In genomic region chr5:97047076-97047475, GRCh38 we compare ENCODE assay signal across 25 cellular contexts.
"Had no signal": no experiment of that assay in that cellular context is flagged by ENCODE, and none has a peak within 500 bp of the region (broad histone marks: within the 10 kb centered on the region; RNA-seq: fewer than 3 reads in every experiment).

No MANE protein-coding gene starts in this region.

- H3K27me3 Mint-ChIP-seq: activated CD4-positive, alpha-beta T cell treated with anti-CD3 and anti-CD28 coated beads for 36 hours; central memory CD8-positive, alpha-beta T cell had no signal

- H3K27ac Mint-ChIP-seq: activated CD4-positive, alpha-beta memory T cell treated with anti-CD3 and anti-CD28 coated beads for 36 hours; activated CD4-positive, alpha-beta T cell treated with anti-CD3 and anti-CD28 coated beads for 36 hours; activated CD4-positive, alpha-beta T cell treated with anti-CD3 and anti-CD28 coated beads, Interleukin-2, amount 10 ng/mL, durations not matched to agents 24 days and 14 days; activated CD8-positive, alpha-beta memory T cell treated with anti-CD3 and anti-CD28 coated beads, Interleukin-2, amount 10 ng/mL, durations not matched to agents 7 days and 5 days; activated CD8-positive, alpha-beta T cell treated with anti-CD3 and anti-CD28 coated beads, Interleukin-2, amount 10 ng/mL, durations not matched to agents 7 days and 5 days; activated naive CD8-positive, alpha-beta T cell; activated T-helper 1 cell treated with anti-CD3 and anti-CD28 coated beads, Interleukin-12 subunit alpha, Interleukin-12 subunit beta, Interleukin-2, Interleukin-4 antibody, amounts not matched to agents 30 ng/mL and 10 ng/mL and 1 ng/mL, durations not matched to agents 14 hours and 24 hours and 36 hours; activated T-helper 2 cell treated with anti-CD3 and anti-CD28 coated beads, Interferon-gamma antibody, Interleukin-2, Interleukin-4, amounts not matched to agents 10 μg/mL and 5 μg/mL and 100 μg/mL, durations not matched to agents 14 hours and 24 hours and 36 hours; dendritic cell treated with granulocyte-macrophage colony-stimulating factor and Interleukin-4, amounts not matched to agents 40 ng/mL and 50 ng/mL, for 4 days had no signal

- H3K36me3 Mint-ChIP-seq: activated CD4-positive, alpha-beta memory T cell treated with anti-CD3 and anti-CD28 coated beads for 36 hours; activated CD8-positive, alpha-beta memory T cell treated with anti-CD3 and anti-CD28 coated beads, Interleukin-2, amount 10 ng/mL, durations not matched to agents 7 days and 5 days; activated naive CD8-positive, alpha-beta T cell had no signal

- H3K9me3 Mint-ChIP-seq: activated CD4-positive, alpha-beta memory T cell treated with anti-CD3 and anti-CD28 coated beads for 36 hours; activated T-helper 2 cell treated with anti-CD3 and anti-CD28 coated beads, Interferon-gamma antibody, Interleukin-2, Interleukin-4, amounts not matched to agents 10 μg/mL and 5 μg/mL and 100 μg/mL, durations not matched to agents 14 hours and 24 hours and 36 hours; central memory CD8-positive, alpha-beta T cell; dendritic cell treated with granulocyte-macrophage colony-stimulating factor and Interleukin-4, amounts not matched to agents 40 ng/mL and 50 ng/mL, for 4 days had no signal

- ATAC-seq: activated CD8-positive, alpha-beta T cell treated with anti-CD3 and anti-CD28 coated beads, Interleukin-2, amount 10 ng/mL, durations not matched to agents 7 days and 5 days had no signal

- H3K4me1 Mint-ChIP-seq: activated CD4-positive, alpha-beta T cell treated with anti-CD3 and anti-CD28 coated beads for 36 hours; central memory CD8-positive, alpha-beta T cell had no signal

- H3K4me3 Mint-ChIP-seq: activated CD4-positive, alpha-beta memory T cell treated with anti-CD3 and anti-CD28 coated beads for 36 hours; activated CD4-positive, alpha-beta T cell treated with anti-CD3 and anti-CD28 coated beads for 36 hours; activated CD4-positive, alpha-beta T cell treated with anti-CD3 and anti-CD28 coated beads, Interleukin-2, amount 10 ng/mL, durations not matched to agents 24 days and 14 days; activated CD8-positive, alpha-beta memory T cell treated with anti-CD3 and anti-CD28 coated beads, Interleukin-2, amount 10 ng/mL, durations not matched to agents 7 days and 5 days; activated CD8-positive, alpha-beta T cell treated with anti-CD3 and anti-CD28 coated beads, Interleukin-2, amount 10 ng/mL, durations not matched to agents 7 days and 5 days; activated naive CD8-positive, alpha-beta T cell; activated T-helper 1 cell treated with anti-CD3 and anti-CD28 coated beads, Interleukin-12 subunit alpha, Interleukin-12 subunit beta, Interleukin-2, Interleukin-4 antibody, amounts not matched to agents 30 ng/mL and 10 ng/mL and 1 ng/mL, durations not matched to agents 14 hours and 24 hours and 36 hours; central memory CD8-positive, alpha-beta T cell; dendritic cell treated with granulocyte-macrophage colony-stimulating factor and Interleukin-4, amounts not matched to agents 40 ng/mL and 50 ng/mL, for 4 days had no signal

- DNase-seq: activated CD4-positive, alpha-beta memory T cell treated with anti-CD3 and anti-CD28 coated beads for 36 hours; activated CD4-positive, alpha-beta T cell treated with anti-CD3 and anti-CD28 coated beads for 36 hours; activated CD4-positive, alpha-beta T cell treated with anti-CD3 and anti-CD28 coated beads, Interleukin-2, amount 10 ng/mL, durations not matched to agents 24 days and 14 days; activated CD4-positive, CD25-positive, alpha-beta regulatory T cell; activated CD4-positive, CD25-positive, alpha-beta regulatory T cell treated with anti-CD3 and anti-CD28 coated beads, Interleukin-2, amount 50 U/mL, for 72 hours; activated CD8-positive, alpha-beta memory T cell treated with anti-CD3 and anti-CD28 coated beads, Interleukin-2, amount 10 ng/mL, durations not matched to agents 7 days and 5 days; activated CD8-positive, alpha-beta memory T cell treated with anti-CD3 and anti-CD28 coated beads, Interleukin-2, amount 50 U/mL, for 4 hours; activated CD8-positive, alpha-beta T cell treated with anti-CD3 and anti-CD28 coated beads, Interleukin-2, amount 10 ng/mL, durations not matched to agents 7 days and 5 days; activated effector memory CD4-positive, alpha-beta T cell treated with anti-CD3 and anti-CD28 coated beads, Interleukin-2, amount 50 U/mL, for 16 hours; activated naive CD4-positive, alpha-beta T cell treated with anti-CD3 and anti-CD28 coated beads, Interleukin-2, amount 50 U/mL, for 16 hours; activated T-cell treated with anti-CD3 and anti-CD28 coated beads, Interleukin-2, amount 50 U/mL, for 1 hour; activated T-cell treated with anti-CD3 and anti-CD28 coated beads, Interleukin-2, amount 50 U/mL, for 48 hours; amniotic stem cell; anterior cingulate cortex; brain microvascular endothelial cell; dorsolateral prefrontal cortex; effector memory CD4-positive, alpha-beta T cell; esophagus squamous epithelium; head of caudate nucleus; T-helper 2 cell had no signal
